20 cellular contexts compared by ENCODE assay signal in the genomic region with DNA sequence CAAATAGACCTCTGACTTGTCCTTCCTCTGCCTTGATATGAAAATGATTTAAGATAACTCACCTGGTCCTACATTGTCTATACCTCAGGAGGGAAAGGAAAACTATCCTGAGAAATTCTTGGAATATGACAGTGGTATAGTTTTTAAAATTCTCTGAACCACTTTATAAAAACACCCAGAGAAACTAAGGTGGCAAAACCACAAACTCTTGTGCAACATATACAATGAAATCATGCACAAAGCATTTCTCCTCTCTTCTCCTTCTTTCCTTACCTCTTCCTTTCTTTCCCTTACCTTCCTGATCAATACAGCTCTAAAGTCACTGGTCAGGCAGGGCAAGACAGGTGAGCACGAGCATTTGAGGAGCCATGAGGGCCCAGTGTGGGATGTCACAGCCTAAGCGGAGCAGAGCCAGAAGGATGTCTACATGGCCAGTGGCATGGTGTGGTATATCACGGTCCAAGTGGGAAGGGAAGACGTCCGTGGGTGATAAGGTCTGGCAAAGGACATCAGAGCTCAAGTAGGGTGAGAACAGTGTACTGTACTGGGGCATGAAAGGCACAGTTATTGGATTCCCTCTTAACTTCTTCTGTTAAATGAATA.
"Had no signal": no experiment of that assay in that cellular context is flagged by ENCODE, and none has a peak within 500 bp of the region (broad histone marks: within the 10 kb centered on the region; RNA-seq: fewer than 3 reads in every experiment).

No MANE protein-coding gene starts in this region.

- DNase-seq: activated B cell treated with CpG ODN at 0.5 μM for 24 hours; activated CD4-positive, alpha-beta T cell treated with anti-CD3 and anti-CD28 coated beads for 48 hours; activated CD8-positive, alpha-beta memory T cell treated with anti-CD3 and anti-CD28 coated beads, Interleukin-2, amount 50 U/mL, for 48 hours; activated gamma-delta T cell; activated T-cell treated with anti-CD3 and anti-CD28 coated beads, Interleukin-2, amount 50 U/mL, for 72 hours; amniotic stem cell; body of pancreas; dermis blood vessel endothelial cell; kidney; left ventricle myocardium superior; nephron progenitor cell; right cardiac atrium; small intestine; stimulated activated naive CD8-positive, alpha-beta T cell treated with anti-CD3 and anti-CD28 coated beads, Interleukin-15, amount 100 ng/mL, for 72 hours; SW 1271 had no signal

- H3K9me3 Mint-ChIP-seq: activated B cell treated with CpG ODN at 0.5 μM for 24 hours; activated T-cell treated with anti-CD3 and anti-CD28 coated beads, Interleukin-2, amount 50 U/mL, for 72 hours; nephron progenitor cell; stimulated activated naive CD8-positive, alpha-beta T cell treated with anti-CD3 and anti-CD28 coated beads, Interleukin-15, amount 100 ng/mL, for 72 hours; T-helper 2 cell treated with Interferon-gamma antibody and Interleukin-4, amounts not matched to agents 5 μg/mL and 100 μg/mL, for 36 hours; type B pancreatic cell had no signal

- H3K27ac Mint-ChIP-seq: activated B cell treated with CpG ODN at 0.5 μM for 24 hours; activated T-cell treated with anti-CD3 and anti-CD28 coated beads, Interleukin-2, amount 50 U/mL, for 72 hours; nephron progenitor cell; progenitor cell of endocrine pancreas; stimulated activated naive CD8-positive, alpha-beta T cell treated with anti-CD3 and anti-CD28 coated beads, Interleukin-15, amount 100 ng/mL, for 72 hours; T-helper 2 cell treated with Interferon-gamma antibody and Interleukin-4, amounts not matched to agents 5 μg/mL and 100 μg/mL, for 36 hours; type B pancreatic cell had no signal

- H3K9me3 ChIP-seq: body of pancreas had no signal

- H3K4me3 Mint-ChIP-seq: activated B cell treated with CpG ODN at 0.5 μM for 24 hours; activated T-cell treated with anti-CD3 and anti-CD28 coated beads, Interleukin-2, amount 50 U/mL, for 72 hours; nephron progenitor cell; stimulated activated naive CD8-positive, alpha-beta T cell treated with anti-CD3 and anti-CD28 coated beads, Interleukin-15, amount 100 ng/mL, for 72 hours; T-helper 2 cell treated with Interferon-gamma antibody and Interleukin-4, amounts not matched to agents 5 μg/mL and 100 μg/mL, for 36 hours; type B pancreatic cell had no signal

- H3K36me3 Mint-ChIP-seq: activated naive CD4-positive, alpha-beta T cell treated with anti-CD3 and anti-CD28 coated beads, Interleukin-2, amount 50 U/mL, for 72 hours; type B pancreatic cell had no signal

- H3K79me2 ChIP-seq: hepatocyte had no signal

- H3K4me1 Mint-ChIP-seq: activated B cell treated with CpG ODN at 0.5 μM for 24 hours had no signal

- H3K4me1 ChIP-seq: body of pancreas had no signal

- H3K27ac ChIP-seq: body of pancreas, hepatocyte had no signal

- H2AFZ ChIP-seq: hepatocyte had no signal

- H3K4me3 ChIP-seq: body of pancreas, hepatocyte had no signal

- H3K27me3 ChIP-seq: body of pancreas, hepatocyte had no signal

- H3K4me2 ChIP-seq: hepatocyte had no signal

- ATAC-seq: activated naive CD4-positive, alpha-beta T cell treated with anti-CD3 and anti-CD28 coated beads, Interleukin-2, amount 50 U/mL, for 72 hours; activated T-cell treated with anti-CD3 and anti-CD28 coated beads, Interleukin-2, amount 50 U/mL, for 72 hours; body of pancreas; left ventricle myocardium superior; right cardiac atrium; stimulated activated naive CD8-positive, alpha-beta T cell treated with anti-CD3 and anti-CD28 coated beads, Interleukin-15, amount 100 ng/mL, for 72 hours had no signal

- H3K27me3 Mint-ChIP-seq: activated B cell treated with CpG ODN at 0.5 μM for 24 hours; progenitor cell of endocrine pancreas; stimulated activated naive CD8-positive, alpha-beta T cell treated with anti-CD3 and anti-CD28 coated beads, Interleukin-15, amount 100 ng/mL, for 72 hours; type B pancreatic cell had no signal
